Comparison of ENCODE assay signal across 15 cellular contexts in genomic region chr2:24111407-24111861, GRCh38. TPM values are rescaled to one million over a fixed set of nuclear protein-coding genes. Genes with fewer than 3 reads are reported as not detected.
DNase-seq lines count a peak whose midpoint lies in the region; ATAC-seq and TF ChIP-seq lines count a peak whose summit lies in the region.
"Had no signal": no experiment of that assay in that cellular context is flagged by ENCODE, and none has a peak within 500 bp of the region (broad histone marks: within the 10 kb centered on the region; RNA-seq: fewer than 3 reads in every experiment).

No MANE protein-coding gene starts in this region.

- H3K4me1 ChIP-seq in heart left ventricle, result peaks cover 0 to 8% (median 0%) of the 10 kb centered on the region in 12 donors

- no peak for TF ChIP-seq POLR2A in heart left ventricle (IDR thresholded peaks at IDR 0.05)

- POLR2A ChIA-PET in activated CD8-positive, alpha-beta T cell treated with anti-CD3 and anti-CD28 coated beads for 36 hours (lab: Charles Lee), result interaction anchor here (1.2 to 1.4 kb wide), 2 partner anchors 10 to 11 kb away, joined by 3 to 6 read pairs; no protein-coding TSS in a partner anchor

- no peak overlapping the region for H3K27ac Mint-ChIP-seq in activated CD8-positive, alpha-beta T cell treated with anti-CD3 and anti-CD28 coated beads for 36 hours
- H3K27ac Mint-ChIP-seq: activated naive CD4-positive, alpha-beta T cell treated with anti-CD3 and anti-CD28 coated beads for 36 hours had no signal

- peaks cover 21% of the 10 kb centered on the region for H3K9me3 Mint-ChIP-seq in activated CD8-positive, alpha-beta T cell treated with anti-CD3 and anti-CD28 coated beads for 36 hours

- peaks cover 0 to 25% (median 3%) of the 10 kb centered on the region in 12 donors for H3K9me3 ChIP-seq in heart left ventricle

- peaks cover 2% of the 10 kb centered on the region for H3K36me3 Mint-ChIP-seq in activated CD8-positive, alpha-beta T cell treated with anti-CD3 and anti-CD28 coated beads for 36 hours (ENCODE audit: low read depth)

- CTCF ChIA-PET in activated CD8-positive, alpha-beta T cell treated with anti-CD3 and anti-CD28 coated beads for 36 hours (lab: Charles Lee), result interaction anchor here (0.6 to 2.9 kb wide), 4 partner anchors 11 to 1797 kb away, joined by 3 to 9 read pairs (median 4); partner anchors contain the start of gene TP53I3

- peak overlapping the region in 4 of 12 donors; percentile 14 to 59 (median 52) for H3K27ac ChIP-seq in heart left ventricle
- H3K27ac ChIP-seq: KMS-11 had no signal

- no peaks in the 10 kb centered on the region for H3K27me3 Mint-ChIP-seq in activated CD8-positive, alpha-beta T cell treated with anti-CD3 and anti-CD28 coated beads for 36 hours

- no peaks in the 10 kb centered on the region for H3K4me1 Mint-ChIP-seq in activated CD8-positive, alpha-beta T cell treated with anti-CD3 and anti-CD28 coated beads for 36 hours (ENCODE audit: low read depth)

- intact Hi-C loops in Right ventricle myocardium superior (cut with DNase I), result no loop called here
- intact Hi-C loops in cardiac septum (cut with DNase I), result no loop called here
- intact Hi-C loops in heart left ventricle (cut with DNase I), result no loop called here
- intact Hi-C loops in activated CD8-positive, alpha-beta T cell treated with anti-CD3 and anti-CD28 coated beads for 36 hours (cut with micrococcal nuclease), result no loop called here

- 46 to 56% (median 47%) methylated on average over 2 of the region's 2 CpGs for WGBS in heart left ventricle, 4 donors

- no peak overlapping the region for H3K4me3 ChIP-seq in heart left ventricle

- DNase-seq in Right ventricle myocardium superior (no peak), cardiac septum (ENCODE audit: low spot score) (no peak), heart left ventricle (no peak)
- DNase-seq in activated CD8-positive, alpha-beta T cell treated with anti-CD3 and anti-CD28 coated beads for 36 hours, result no peak
- DNase-seq: activated CD4-positive, alpha-beta T cell treated with anti-CD3 and anti-CD28 coated beads, Interleukin-2, amount 50 U/mL, for 4 hours; activated naive CD4-positive, alpha-beta T cell treated with anti-CD3 and anti-CD28 coated beads for 36 hours; DMS53; foreskin melanocyte; NCI-H2081 treated with DMSO at 0.1 percent for 48 hours; occipital lobe; stimulated activated CD4-positive, alpha-beta T cell treated with anti-CD3 and anti-CD28 coated beads, Interleukin-2, amount 100 ng/mL, for 48 hours; T-helper 2 cell had no signal

- H3K4me3 Mint-ChIP-seq in activated CD8-positive, alpha-beta T cell treated with anti-CD3 and anti-CD28 coated beads for 36 hours, result no peak overlapping the region
- H3K4me3 Mint-ChIP-seq: activated naive CD4-positive, alpha-beta T cell treated with anti-CD3 and anti-CD28 coated beads for 36 hours had no signal

- TF ChIP-seq CTCF in heart left ventricle (IDR thresholded peaks at IDR 0.05), result no peak
- TF ChIP-seq CTCF in activated CD8-positive, alpha-beta T cell treated with anti-CD3 and anti-CD28 coated beads for 36 hours (IDR thresholded peaks at IDR 0.05), result no peak

- H3K27me3 ChIP-seq in heart left ventricle, result no peaks in the 10 kb centered on the region

- peaks cover 0 to 3% (median 0%) of the 10 kb centered on the region in 9 donors for H3K36me3 ChIP-seq in heart left ventricle

- ATAC-seq in Right ventricle myocardium superior (ENCODE audit: poor library complexity) (peak; percentile 91), heart left ventricle (peak; percentile 49 to 84 (median 82)), HG03135 (IDR thresholded peaks at IDR 0.05; ENCODE audit: unreplicated experiment) (no peak), GM18873 (IDR thresholded peaks at IDR 0.05; ENCODE audit: low FRiP score, unreplicated experiment) (no peak)
- no peak for ATAC-seq in activated CD8-positive, alpha-beta T cell treated with anti-CD3 and anti-CD28 coated beads for 36 hours

RNA-seq across cellular contexts. Expression of gene PFN4, which starts 11.7 kb away (rescaled TPM):
- 0.46 TPM for total RNA-seq in Right ventricle myocardium superior
- total RNA-seq in cardiac septum, result 1.0 TPM
- under 1 TPM in 5 of 9 donors, not detected in 4; 0.50 to 0.76 (median 0.59) TPM for total RNA-seq in heart left ventricle
- polyA plus RNA-seq in heart left ventricle, result 1 to 10 TPM in 1 of 2 donors, under 1 TPM in 1; 0.14 to 2.1 TPM
- not detected for total RNA-seq in activated CD8-positive, alpha-beta T cell treated with anti-CD3 and anti-CD28 coated beads for 36 hours

RNA-seq across cellular contexts. Expression of gene FAM228B, which starts 11.8 kb away (rescaled TPM):
- total RNA-seq in Right ventricle myocardium superior, result 23.7 TPM
- 30.5 TPM for total RNA-seq in cardiac septum
- total RNA-seq in heart left ventricle, result 10 to 100 TPM; 11.1 to 36.9 (median 21.2) TPM
- polyA plus RNA-seq in heart left ventricle, result 10 to 100 TPM in 1 of 2 donors, 1 to 10 TPM in 1; 5.4 to 31.9 TPM
- 1 to 10 TPM; 4.5 to 5.7 TPM for total RNA-seq in activated CD8-positive, alpha-beta T cell treated with anti-CD3 and anti-CD28 coated beads for 36 hours

RNA-seq across cellular contexts. Expression of gene TP53I3, which starts 26.8 kb away (rescaled TPM):
- total RNA-seq in Right ventricle myocardium superior (15.4 TPM), cardiac septum (8.3 TPM), heart left ventricle (10 to 100 TPM in 4 of 9 donors, 1 to 10 TPM in 5; 4.7 to 21.8 (median 9.6) TPM)
- 10 to 100 TPM; 15.4 to 23.3 TPM for polyA plus RNA-seq in heart left ventricle
- 1 to 10 TPM; 1.8 to 2.6 TPM for total RNA-seq in activated CD8-positive, alpha-beta T cell treated with anti-CD3 and anti-CD28 coated beads for 36 hours

RNA-seq across cellular contexts. Expression of gene SF3B6, which starts 35.3 kb away (rescaled TPM):
- total RNA-seq in Right ventricle myocardium superior (47.7 TPM), cardiac septum (53.1 TPM), heart left ventricle (10 to 100 TPM; 49.7 to 89.6 (median 58.4) TPM)
- 100 to 1,000 TPM in 1 of 2 donors, 10 to 100 TPM in 1; 37.4 to 121 TPM for polyA plus RNA-seq in heart left ventricle
- total RNA-seq in activated CD8-positive, alpha-beta T cell treated with anti-CD3 and anti-CD28 coated beads for 36 hours, result 100 to 1,000 TPM; 141 to 144 TPM

Comparison
In these comparisons a context has a peak if more than half of its experiments do, and no peak if none do; other contexts are left out.
1. ATAC-seq: peak in Right ventricle myocardium superior (single experiment) and heart left ventricle (4 of 4); none in activated CD8-positive, alpha-beta T cell treated with anti-CD3 and anti-CD28 coated beads for 36 hours (single experiment), HG03135 (single experiment) and GM18873 (single experiment).